In the genomic region with DNA sequence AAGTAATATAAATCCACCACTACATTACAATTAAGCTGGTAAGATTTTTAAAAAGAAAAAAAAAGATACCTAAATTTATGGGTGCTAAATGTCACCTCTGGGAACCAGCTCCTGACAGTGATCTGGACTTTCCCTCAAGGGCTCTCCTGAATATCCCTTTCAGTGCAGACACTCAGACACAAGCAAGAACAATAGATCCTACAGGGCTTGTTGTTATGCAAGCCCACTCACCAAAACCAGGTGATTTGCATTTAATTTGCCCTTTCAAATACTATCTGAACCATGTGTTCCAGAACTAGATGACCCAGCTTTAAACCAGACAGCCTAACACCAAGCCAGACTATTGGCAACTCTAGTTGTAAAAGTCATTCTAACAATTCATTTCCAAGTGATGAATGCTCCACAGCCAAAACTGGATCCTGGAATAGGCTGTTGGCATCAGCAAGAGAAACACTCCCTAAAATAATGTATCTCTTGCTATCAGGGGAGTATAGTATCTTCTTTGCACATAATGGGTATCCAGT, we compare ENCODE assay signal across 1 cellular context.
TF ChIP-seq lines count a peak whose summit lies in the region.

No MANE protein-coding gene starts in this region.

TF ChIP-seq in IMR-90, 13 proteins besides CTCF, POLR2A, EP300 and RAD21 (continued from another document):
- TF ChIP-seq CHD1 (IDR thresholded peaks at IDR 0.05; ENCODE audit: low read depth, low read length) = no peak
TF ChIP-seq in IMR-90: peak in this region for 0.
